Comparison of ENCODE assay signal across 9 cellular contexts in the genomic region with DNA sequence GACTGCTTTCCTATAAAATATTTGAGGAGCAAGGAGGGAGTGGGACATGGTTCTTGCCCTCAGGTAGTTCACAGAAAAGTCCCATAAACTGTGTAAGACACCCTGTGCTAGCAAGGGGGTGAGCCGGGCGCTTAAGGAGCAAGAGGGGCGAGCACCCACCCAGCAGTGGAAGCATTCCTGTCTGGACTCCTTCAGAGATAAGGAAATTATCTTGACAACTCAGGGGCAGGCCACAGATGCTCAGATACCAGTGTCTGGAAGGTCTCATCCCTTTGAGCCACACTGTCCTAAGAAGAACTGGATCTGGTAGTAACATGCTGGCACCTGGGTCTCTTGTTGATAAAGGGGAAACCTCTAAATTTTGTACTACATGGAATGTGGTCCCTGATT. TPM values are rescaled to one million over a fixed set of nuclear protein-coding genes. Genes with fewer than 3 reads are reported as not detected.
DNase-seq lines count a peak whose midpoint lies in the region; ATAC-seq and TF ChIP-seq lines count a peak whose summit lies in the region.
"Had no signal": no experiment of that assay in that cellular context is flagged by ENCODE, and none has a peak within 500 bp of the region (broad histone marks: within the 10 kb centered on the region; RNA-seq: fewer than 3 reads in every experiment).

No MANE protein-coding gene starts in this region.

- no peak for DNase-seq in CD8-positive, alpha-beta T cell
- DNase-seq in T-cell: no peak
- DNase-seq in esophagus muscularis mucosa (ENCODE audit: extremely low spot score): no peak
- no peak for DNase-seq in globus pallidus (ENCODE audit: low spot score)
- DNase-seq in left lobe of liver (ENCODE audit: low spot score): no peak
- no peak for DNase-seq in nephron progenitor cell
- DNase-seq: NCI-H774 had no signal

- H3K9me3 Mint-ChIP-seq in CD8-positive, alpha-beta T cell: no peaks in the 10 kb centered on the region
- H3K9me3 Mint-ChIP-seq in T-cell (no peaks in the 10 kb centered on the region), nephron progenitor cell (no peaks in the 10 kb centered on the region)

- H3K27me3 ChIP-seq in CD8-positive, alpha-beta T cell (ENCODE audit: insufficient read depth, low read length): no peaks in the 10 kb centered on the region
- no peaks in the 10 kb centered on the region for H3K27me3 ChIP-seq in esophagus muscularis mucosa
- H3K27me3 ChIP-seq in rectal smooth muscle tissue (ENCODE audit: control insufficient read depth, insufficient read depth, low read length): no peaks in the 10 kb centered on the region

- H3K27ac Mint-ChIP-seq in CD8-positive, alpha-beta T cell: peak overlapping the region; percentile 86
- H3K27ac Mint-ChIP-seq in T-cell (peak overlapping the region; percentile 74 to 76), nephron progenitor cell (no peak overlapping the region)

- no peak overlapping the region for H3K9ac ChIP-seq in rectal smooth muscle tissue (ENCODE audit: low read length)

- no peak for TF ChIP-seq POLR2A in esophagus muscularis mucosa (IDR thresholded peaks at IDR 0.05; ENCODE audit: low read depth)

- TF ChIP-seq CTCF in CD8-positive, alpha-beta T cell (IDR thresholded peaks at IDR 0.05): no peak
- TF ChIP-seq CTCF in esophagus muscularis mucosa (IDR thresholded peaks at IDR 0.05) (no peak), nephron progenitor cell (IDR thresholded peaks at IDR 0.05) (no peak)

- 88% methylated on average over 3 of the region's 3 CpGs for WGBS in esophagus muscularis mucosa

- H3K27ac ChIP-seq in CD8-positive, alpha-beta T cell (ENCODE audit: low read depth, low read length): no peak overlapping the region
- H3K27ac ChIP-seq in esophagus muscularis mucosa (replicated peaks in 1 of 4) (peak overlapping the region; percentile 41 to 75 (median 56)), rectal smooth muscle tissue (ENCODE audit: low read depth, low read length) (peak overlapping the region; percentile 18)

- peaks cover 60% of the 10 kb centered on the region for H3K36me3 Mint-ChIP-seq in CD8-positive, alpha-beta T cell
- H3K36me3 Mint-ChIP-seq in T-cell: peaks cover 43% of the 10 kb centered on the region
- peaks cover 66% of the 10 kb centered on the region for H3K36me3 Mint-ChIP-seq in nephron progenitor cell (ENCODE audit: low read depth)

- no peak overlapping the region for H3K4me3 Mint-ChIP-seq in CD8-positive, alpha-beta T cell
- H3K4me3 Mint-ChIP-seq in T-cell (no peak overlapping the region), nephron progenitor cell (no peak overlapping the region)

- peaks cover 23% of the 10 kb centered on the region for H3K4me1 ChIP-seq in CD8-positive, alpha-beta T cell (ENCODE audit: insufficient read depth, low read length)
- H3K4me1 ChIP-seq in esophagus muscularis mucosa (peaks cover 61 to 76% (median 67%) of the 10 kb centered on the region in 4 donors), rectal smooth muscle tissue (ENCODE audit: control insufficient read depth, insufficient read depth, low read length) (peaks cover 3% of the 10 kb centered on the region)

- H3K27me3 Mint-ChIP-seq in CD8-positive, alpha-beta T cell (ENCODE audit: low read depth): no peaks in the 10 kb centered on the region
- H3K27me3 Mint-ChIP-seq in T-cell: no peaks in the 10 kb centered on the region
- no peaks in the 10 kb centered on the region for H3K27me3 Mint-ChIP-seq in nephron progenitor cell (ENCODE audit: low read depth, poor library complexity)

- POLR2A ChIA-PET in CD8-positive, alpha-beta T cell (lab: Charles Lee): interaction anchor here (0.6 kb wide), 1 partner anchor 69 kb away, joined by 5 read pairs; no protein-coding TSS in a partner anchor
- POLR2A ChIA-PET in T-cell (lab: Charles Lee): no interaction called here

- peaks cover 58% of the 10 kb centered on the region for H3K4me1 Mint-ChIP-seq in CD8-positive, alpha-beta T cell (ENCODE audit: low read depth)
- peaks cover 58 to 61% (median 60%) of the 10 kb centered on the region in 3 donors for H3K4me1 Mint-ChIP-seq in T-cell
- peaks cover 20% of the 10 kb centered on the region for H3K4me1 Mint-ChIP-seq in nephron progenitor cell

- no peak overlapping the region for H3K4me3 ChIP-seq in CD8-positive, alpha-beta T cell (ENCODE audit: low read depth, low read length)
- H3K4me3 ChIP-seq in esophagus muscularis mucosa (no peak overlapping the region), rectal smooth muscle tissue (ENCODE audit: low read length) (no peak overlapping the region)

- ATAC-seq in CD8-positive, alpha-beta T cell: no peak
- ATAC-seq in T-cell (replicated peaks in 1 of 4): peak in 1 of 4 experiments; percentile 19
- ATAC-seq in left lobe of liver: no peak
- no peak for ATAC-seq in HG02938 (IDR thresholded peaks at IDR 0.05; ENCODE audit: unreplicated experiment)

- intact Hi-C loops in CD8-positive, alpha-beta T cell (cut with DNase I, micrococcal nuclease): no loop called here
- intact Hi-C loops in esophagus muscularis mucosa (cut with DNase I): no loop called here

- CTCF ChIA-PET in CD8-positive, alpha-beta T cell (lab: Charles Lee): no interaction called here
- CTCF ChIA-PET in T-cell (lab: Charles Lee): no interaction called here

- no peak for TF ChIP-seq EP300 in esophagus muscularis mucosa (IDR thresholded peaks at IDR 0.05)

- no peaks in the 10 kb centered on the region for H3K9me3 ChIP-seq in CD8-positive, alpha-beta T cell (ENCODE audit: low read length)
- H3K9me3 ChIP-seq in esophagus muscularis mucosa: no peaks in the 10 kb centered on the region

- peaks cover 12% of the 10 kb centered on the region for H3K36me3 ChIP-seq in CD8-positive, alpha-beta T cell (ENCODE audit: insufficient read depth, low read length)
- H3K36me3 ChIP-seq in esophagus muscularis mucosa (peaks cover 3 to 58% (median 35%) of the 10 kb centered on the region in 4 donors), rectal smooth muscle tissue (ENCODE audit: control insufficient read depth, insufficient read depth, low read length) (peaks cover 8% of the 10 kb centered on the region)

RNA-seq across cellular contexts. Expression of gene RAC1, which starts 19.3 kb away (rescaled TPM):
- 10 to 100 TPM; 70.3 to 74.8 TPM for total RNA-seq in CD8-positive, alpha-beta T cell
- total RNA-seq in T-cell: 10 to 100 TPM; 57.2 to 99.3 (median 94.8) TPM
- total RNA-seq in esophagus muscularis mucosa: 100 to 1,000 TPM; 114 to 230 (median 136) TPM
- 80.1 TPM for total RNA-seq in left lobe of liver

RNA-seq across cellular contexts. Expression of gene FAM220A, which starts 44.9 kb away (rescaled TPM):
- total RNA-seq in CD8-positive, alpha-beta T cell: 1 to 10 TPM; 7.1 to 7.7 TPM
- 10 to 100 TPM in 3 of 5 donors, 1 to 10 TPM in 2; 6.2 to 20.6 (median 13.1) TPM for total RNA-seq in T-cell
- 10 to 100 TPM; 12.3 to 18.9 (median 14.5) TPM for total RNA-seq in esophagus muscularis mucosa
- total RNA-seq in left lobe of liver: 4.7 TPM

RNA-seq across cellular contexts. Expression of gene DAGLB, which starts 54.1 kb away (rescaled TPM):
- total RNA-seq in CD8-positive, alpha-beta T cell: 10 to 100 TPM; 35.4 to 40.4 TPM
- total RNA-seq in T-cell: 10 to 100 TPM; 23.9 to 45.0 (median 38.9) TPM
- total RNA-seq in esophagus muscularis mucosa: 10 to 100 TPM in 3 of 4 donors, 1 to 10 TPM in 1; 9.8 to 14.6 (median 12.0) TPM
- 17.9 TPM for total RNA-seq in left lobe of liver
